1 cellular context compared by ENCODE assay signal in the genomic region with DNA sequence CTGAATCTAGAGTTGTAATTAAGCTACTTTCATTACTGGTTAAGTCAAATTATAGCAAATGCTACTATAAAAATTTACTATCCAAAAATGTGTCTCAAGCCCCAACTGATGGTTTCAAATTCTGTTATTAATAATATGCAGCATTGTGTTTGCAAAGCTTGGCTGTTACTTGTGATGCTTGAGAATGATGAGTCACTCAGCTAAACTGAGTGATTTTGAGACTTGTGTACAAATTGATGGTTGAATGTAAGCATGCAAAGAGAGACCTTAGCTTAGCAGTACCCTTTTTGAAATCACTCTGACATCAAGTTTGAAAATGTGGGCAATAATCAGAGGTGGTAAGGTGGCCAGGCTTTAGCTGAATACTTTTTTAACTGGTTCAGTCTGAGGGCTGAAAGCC.
TF ChIP-seq lines count a peak whose summit lies in the region.

No MANE protein-coding gene starts in this region.

TF ChIP-seq in GM12878, 131 proteins besides CTCF, POLR2A, EP300 and RAD21 (continued from another document):
- TF ChIP-seq, protein P1, sequence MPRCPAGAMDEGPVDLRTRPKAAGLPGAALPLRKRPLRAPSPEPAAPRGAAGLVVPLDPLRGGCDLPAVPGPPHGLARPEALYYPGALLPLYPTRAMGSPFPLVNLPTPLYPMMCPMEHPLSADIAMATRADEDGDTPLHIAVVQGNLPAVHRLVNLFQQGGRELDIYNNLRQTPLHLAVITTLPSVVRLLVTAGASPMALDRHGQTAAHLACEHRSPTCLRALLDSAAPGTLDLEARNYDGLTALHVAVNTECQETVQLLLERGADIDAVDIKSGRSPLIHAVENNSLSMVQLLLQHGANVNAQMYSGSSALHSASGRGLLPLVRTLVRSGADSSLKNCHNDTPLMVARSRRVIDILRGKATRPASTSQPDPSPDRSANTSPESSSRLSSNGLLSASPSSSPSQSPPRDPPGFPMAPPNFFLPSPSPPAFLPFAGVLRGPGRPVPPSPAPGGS (IDR thresholded peaks at IDR 0.05; ENCODE audit: borderline replicate concordance, insufficient read depth, low read depth, low read length, poor library complexity, severe bottlenecking) = peak; percentile 62
- peak; percentile 61 for TF ChIP-seq CREM (IDR thresholded peaks at IDR 0.05; ENCODE audit: low read depth)
- peak; percentile 48; the same call in 1 of the 2 replicates for TF ChIP-seq IRF4 (IDR thresholded peaks at IDR 0.05; ENCODE audit: low read depth, low read length)
- TF ChIP-seq BCL11A (IDR thresholded peaks at IDR 0.05; ENCODE audit: low read depth, low read length) = 0 out of 2 replicates have a peak, but pooled peaks have one; percentile 39
- peak; percentile 63; the same call in 1 of the 2 replicates for TF ChIP-seq FOXM1 (IDR thresholded peaks at IDR 0.05; ENCODE audit: low read depth, low read length)
- TF ChIP-seq SUPT20H (IDR thresholded peaks at IDR 0.05; ENCODE audit: borderline replicate concordance, control insufficient read depth, low read depth, low read length) = no peak
- TF ChIP-seq ZNF24 (IDR thresholded peaks at IDR 0.05) = 0 out of 2 replicates have a peak, but pooled peaks have one; percentile 21
- no peak for TF ChIP-seq HDGF (IDR thresholded peaks at IDR 0.05)
